In the genomic region with DNA sequence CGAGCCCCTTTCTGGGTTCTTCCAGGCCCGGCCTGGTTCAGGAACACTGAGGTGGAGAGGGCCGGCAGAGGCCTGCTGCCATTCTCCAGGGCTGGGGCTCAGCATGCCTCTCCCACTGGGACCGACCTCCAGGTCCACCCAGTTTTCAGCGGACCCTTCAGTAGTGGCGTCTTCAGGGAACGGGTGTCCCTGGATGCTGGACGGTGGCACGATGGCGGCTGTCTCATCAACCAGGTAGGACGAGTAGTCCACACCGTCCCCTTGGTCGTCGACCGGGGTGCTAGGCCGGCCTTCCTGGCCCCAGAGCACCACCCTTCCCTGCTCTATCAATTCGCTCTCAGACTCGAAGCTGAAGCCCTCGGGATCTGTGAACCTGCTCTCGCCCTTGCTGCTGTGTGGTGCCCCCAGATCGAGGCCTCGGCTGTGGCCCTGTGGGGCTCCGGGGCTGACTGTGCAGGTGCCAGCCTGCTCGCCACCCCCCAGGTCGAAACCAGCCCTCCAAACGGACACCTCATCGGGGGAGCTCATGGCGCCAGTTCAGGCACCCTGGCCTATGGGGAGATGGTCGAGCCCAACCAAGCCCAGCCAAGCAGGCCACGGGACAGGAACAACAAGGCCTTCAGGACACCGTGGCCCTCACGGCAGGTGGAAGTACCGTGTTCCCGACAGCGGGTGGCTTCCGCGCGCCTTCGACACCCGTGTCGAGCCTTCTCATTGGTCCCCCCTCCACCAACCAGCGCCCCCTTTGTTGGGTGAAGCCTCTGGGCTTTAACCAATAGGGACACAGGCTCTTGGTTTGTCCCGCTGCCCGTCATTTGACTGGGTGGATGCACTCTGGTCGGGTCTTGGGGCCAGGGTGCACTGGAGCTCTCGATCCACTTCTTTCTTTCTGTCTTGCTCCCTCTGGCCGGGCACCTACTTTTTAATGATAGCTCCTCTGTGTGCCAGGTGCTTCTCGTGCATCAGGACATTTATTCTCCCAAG, we compare ENCODE assay signal across 27 cellular contexts. TPM values are rescaled to one million over a fixed set of nuclear protein-coding genes. Genes with fewer than 3 reads are reported as not detected.
"Had no signal": no experiment of that assay in that cellular context is flagged by ENCODE, and none has a peak within 500 bp of the region (broad histone marks: within the 10 kb centered on the region; RNA-seq: fewer than 3 reads in every experiment).

No MANE protein-coding gene starts in this region.

- H3K27me3 ChIP-seq: esophagus squamous epithelium, gastroesophageal sphincter, vagina had no signal

- DNase-seq: activated CD4-positive, alpha-beta T cell treated with anti-CD3 and anti-CD28 coated beads, Interleukin-2, amount 50 U/mL, for 1 hour; activated CD8-positive, alpha-beta T cell treated with anti-CD3 and anti-CD28 coated beads, Interleukin-2, amount 10 ng/mL, durations not matched to agents 7 days and 5 days; activated naive CD4-positive, alpha-beta T cell treated with Interleukin-2 at 50 U/mL for 16 hours; activated naive CD8-positive, alpha-beta T cell treated with anti-CD3 and anti-CD28 coated beads for 36 hours; activated T-cell treated with anti-CD3 and anti-CD28 coated beads, Interleukin-2, amount 50 U/mL, for 24 hours; dorsolateral prefrontal cortex; endodermal cell; esophagus squamous epithelium; head of caudate nucleus; hypothalamus; left cardiac atrium; naive B cell; posterior cingulate gyrus; stimulated activated CD4-positive, alpha-beta T cell treated with anti-CD3 and anti-CD28 coated beads, Interleukin-4, amount 100 ng/mL, for 1 hour; stimulated activated naive CD4-positive, alpha-beta T cell had no signal

- H3K27ac ChIP-seq: breast epithelium, dorsolateral prefrontal cortex, esophagus squamous epithelium, gastroesophageal sphincter, thoracic aorta, vagina had no signal

- H3K9me3 ChIP-seq: breast epithelium, esophagus squamous epithelium, gastroesophageal sphincter, mucosa of descending colon, thoracic aorta, vagina had no signal

- ATAC-seq: activated CD4-positive, CD25-positive, alpha-beta regulatory T cell treated with anti-CD3 and anti-CD28 coated beads, Interleukin-2, amount 50 U/mL, for 24 hours; activated CD8-positive, alpha-beta T cell treated with anti-CD3 and anti-CD28 coated beads, Interleukin-2, amount 10 ng/mL, durations not matched to agents 7 days and 5 days; activated T-helper 17 cell treated with anti-CD3 and anti-CD28 coated beads, Interleukin-2, amount 50 U/mL, for 72 hours; gastroesophageal sphincter; left cardiac atrium; mucosa of descending colon had no signal

- H3K4me1 ChIP-seq: breast epithelium, gastroesophageal sphincter, vagina had no signal

- H3K36me3 ChIP-seq: breast epithelium, esophagus squamous epithelium, gastroesophageal sphincter, thoracic aorta, vagina had no signal

- H3K4me3 ChIP-seq: breast epithelium, dorsolateral prefrontal cortex, esophagus squamous epithelium, gastroesophageal sphincter, mucosa of descending colon, thoracic aorta, vagina had no signal

RNA-seq across cellular contexts. Expression of a gene that starts 48.2 kb away (rescaled TPM):
- total RNA-seq: breast epithelium, endodermal cell, omental fat pad, renal cortical epithelial cell, vagina had no signal
- polyA plus RNA-seq: neural cell had no signal

RNA-seq across cellular contexts. Expression of a gene that starts 51.6 kb away (rescaled TPM):
- total RNA-seq: activated CD8-positive, alpha-beta T cell treated with anti-CD3 and anti-CD28 coated beads, Interleukin-2, amount 10 ng/mL, durations not matched to agents 7 days and 5 days; activated naive CD8-positive, alpha-beta T cell treated with anti-CD3 and anti-CD28 coated beads for 36 hours; activated T-helper 17 cell treated with anti-CD3 and anti-CD28 coated beads, Interleukin-2, amount 50 U/mL, for 72 hours; breast epithelium; dorsolateral prefrontal cortex; endodermal cell; esophagus squamous epithelium; gastroesophageal sphincter; left cardiac atrium; liver; mucosa of descending colon; omental fat pad; renal cortical epithelial cell; T-helper 2 cell treated with Interferon-gamma antibody and Interleukin-4, amounts not matched to agents 100 ng/mL and 5 ng/mL, for 36 hours; thoracic aorta; vagina had no signal
- polyA plus RNA-seq: liver, neural cell had no signal
